Comparison of ENCODE assay signal across 1 cellular context in the genomic region with DNA sequence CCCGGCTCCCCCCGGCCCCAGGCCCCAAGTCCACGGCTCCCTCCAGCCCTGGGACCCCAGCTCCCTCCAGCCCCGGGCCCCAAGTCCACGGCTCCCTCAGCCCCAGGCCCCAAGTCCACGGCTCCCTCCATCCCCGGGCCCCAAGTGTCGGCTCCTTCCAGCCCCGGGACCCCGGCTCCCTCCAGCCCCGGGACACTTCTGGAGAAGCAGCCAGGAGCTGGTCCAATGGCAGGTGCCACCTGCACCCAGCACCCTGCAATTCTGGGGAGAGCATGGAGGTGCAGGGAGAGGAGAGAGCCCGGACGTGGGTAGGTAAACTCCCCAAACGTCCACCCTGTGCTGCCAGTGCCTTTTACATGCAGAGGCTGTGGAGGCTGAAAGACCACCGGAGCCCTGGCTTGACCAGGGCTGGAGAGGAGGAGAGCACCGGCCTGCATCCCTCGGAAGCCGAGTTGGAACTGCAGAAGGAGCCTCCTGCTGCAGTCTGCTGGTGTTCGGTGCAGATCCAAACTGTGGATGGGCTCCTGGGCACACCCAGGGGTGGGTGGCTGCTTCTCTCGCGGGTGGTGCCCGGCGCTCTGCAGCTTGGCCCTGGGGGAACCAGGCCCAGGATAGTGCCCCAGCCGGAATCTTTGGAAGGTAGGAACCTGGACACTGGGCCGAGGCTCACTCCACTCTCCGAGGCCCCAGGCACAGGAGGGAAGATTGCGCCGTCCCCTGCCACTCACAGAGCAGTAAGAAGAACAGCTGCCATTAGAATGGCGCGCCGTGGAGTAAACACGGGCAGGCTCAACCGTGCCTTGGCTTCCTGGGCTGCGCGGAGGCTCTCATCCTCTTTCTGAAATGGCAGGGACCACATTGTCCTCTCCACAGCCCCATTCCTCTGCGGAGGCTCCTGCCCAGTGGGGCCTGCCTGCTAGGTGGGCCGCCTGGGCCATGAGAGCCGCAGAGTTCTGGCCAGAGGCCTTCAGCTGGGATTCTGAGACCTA.
TF ChIP-seq lines count a peak whose summit lies in the region.

No MANE protein-coding gene starts in this region.

TF ChIP-seq in GM23338, 12 proteins besides CTCF, POLR2A, EP300 and RAD21 (continued from another document):
- TF ChIP-seq, protein P1, sequence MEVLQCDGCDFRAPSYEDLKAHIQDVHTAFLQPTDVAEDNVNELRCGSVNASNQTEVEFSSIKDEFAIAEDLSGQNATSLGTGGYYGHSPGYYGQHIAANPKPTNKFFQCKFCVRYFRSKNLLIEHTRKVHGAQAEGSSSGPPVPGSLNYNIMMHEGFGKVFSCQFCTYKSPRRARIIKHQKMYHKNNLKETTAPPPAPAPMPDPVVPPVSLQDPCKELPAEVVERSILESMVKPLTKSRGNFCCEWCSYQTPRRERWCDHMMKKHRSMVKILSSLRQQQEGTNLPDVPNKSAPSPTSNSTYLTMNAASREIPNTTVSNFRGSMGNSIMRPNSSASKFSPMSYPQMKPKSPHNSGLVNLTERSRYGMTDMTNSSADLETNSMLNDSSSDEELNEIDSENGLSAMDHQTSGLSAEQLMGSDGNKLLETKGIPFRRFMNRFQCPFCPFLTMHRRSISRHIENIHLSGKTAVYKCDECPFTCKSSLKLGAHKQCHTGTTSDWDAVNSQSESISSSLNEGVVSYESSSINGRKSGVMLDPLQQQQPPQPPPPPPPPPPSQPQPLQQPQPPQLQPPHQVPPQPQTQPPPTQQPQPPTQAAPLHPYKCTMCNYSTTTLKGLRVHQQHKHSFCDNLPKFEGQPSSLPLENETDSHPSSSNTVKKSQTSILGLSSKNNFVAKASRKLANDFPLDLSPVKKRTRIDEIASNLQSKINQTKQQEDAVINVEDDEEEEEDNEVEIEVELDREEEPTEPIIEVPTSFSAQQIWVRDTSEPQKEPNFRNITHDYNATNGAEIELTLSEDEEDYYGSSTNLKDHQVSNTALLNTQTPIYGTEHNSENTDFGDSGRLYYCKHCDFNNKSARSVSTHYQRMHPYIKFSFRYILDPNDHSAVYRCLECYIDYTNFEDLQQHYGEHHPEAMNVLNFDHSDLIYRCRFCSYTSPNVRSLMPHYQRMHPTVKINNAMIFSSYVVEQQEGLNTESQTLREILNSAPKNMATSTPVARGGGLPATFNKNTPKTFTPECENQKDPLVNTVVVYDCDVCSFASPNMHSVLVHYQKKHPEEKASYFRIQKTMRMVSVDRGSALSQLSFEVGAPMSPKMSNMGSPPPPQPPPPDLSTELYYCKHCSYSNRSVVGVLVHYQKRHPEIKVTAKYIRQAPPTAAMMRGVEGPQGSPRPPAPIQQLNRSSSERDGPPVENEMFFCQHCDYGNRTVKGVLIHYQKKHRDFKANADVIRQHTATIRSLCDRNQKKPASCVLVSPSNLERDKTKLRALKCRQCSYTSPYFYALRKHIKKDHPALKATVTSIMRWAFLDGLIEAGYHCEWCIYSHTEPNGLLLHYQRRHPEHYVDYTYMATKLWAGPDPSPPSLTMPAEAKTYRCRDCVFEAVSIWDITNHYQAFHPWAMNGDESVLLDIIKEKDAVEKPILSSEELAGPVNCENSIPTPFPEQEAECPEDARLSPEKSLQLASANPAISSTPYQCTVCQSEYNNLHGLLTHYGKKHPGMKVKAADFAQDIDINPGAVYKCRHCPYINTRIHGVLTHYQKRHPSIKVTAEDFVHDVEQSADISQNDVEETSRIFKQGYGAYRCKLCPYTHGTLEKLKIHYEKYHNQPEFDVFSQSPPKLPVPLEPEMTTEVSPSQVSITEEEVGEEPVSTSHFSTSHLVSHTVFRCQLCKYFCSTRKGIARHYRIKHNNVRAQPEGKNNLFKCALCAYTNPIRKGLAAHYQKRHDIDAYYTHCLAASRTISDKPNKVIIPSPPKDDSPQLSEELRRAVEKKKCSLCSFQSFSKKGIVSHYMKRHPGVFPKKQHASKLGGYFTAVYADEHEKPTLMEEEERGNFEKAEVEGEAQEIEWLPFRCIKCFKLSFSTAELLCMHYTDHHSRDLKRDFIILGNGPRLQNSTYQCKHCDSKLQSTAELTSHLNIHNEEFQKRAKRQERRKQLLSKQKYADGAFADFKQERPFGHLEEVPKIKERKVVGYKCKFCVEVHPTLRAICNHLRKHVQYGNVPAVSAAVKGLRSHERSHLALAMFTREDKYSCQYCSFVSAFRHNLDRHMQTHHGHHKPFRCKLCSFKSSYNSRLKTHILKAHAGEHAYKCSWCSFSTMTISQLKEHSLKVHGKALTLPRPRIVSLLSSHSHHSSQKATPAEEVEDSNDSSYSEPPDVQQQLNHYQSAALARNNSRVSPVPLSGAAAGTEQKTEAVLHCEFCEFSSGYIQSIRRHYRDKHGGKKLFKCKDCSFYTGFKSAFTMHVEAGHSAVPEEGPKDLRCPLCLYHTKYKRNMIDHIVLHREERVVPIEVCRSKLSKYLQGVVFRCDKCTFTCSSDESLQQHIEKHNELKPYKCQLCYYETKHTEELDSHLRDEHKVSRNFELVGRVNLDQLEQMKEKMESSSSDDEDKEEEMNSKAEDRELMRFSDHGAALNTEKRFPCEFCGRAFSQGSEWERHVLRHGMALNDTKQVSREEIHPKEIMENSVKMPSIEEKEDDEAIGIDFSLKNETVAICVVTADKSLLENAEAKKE (CRISPR knock-in tag; IDR thresholded peaks at IDR 0.05), result no peak
- TF ChIP-seq NANOG (IDR thresholded peaks at IDR 0.05; ENCODE audit: borderline replicate concordance) (no peak), STAT1 (IDR thresholded peaks at IDR 0.05; ENCODE audit: unreplicated experiment) (no peak)
